Comparison of ENCODE assay signal across 8 cellular contexts in genomic region chr1:173824315-173825081, GRCh38. TPM values are rescaled to one million over a fixed set of nuclear protein-coding genes. Genes with fewer than 3 reads are reported as not detected.
DNase-seq lines count a peak whose midpoint lies in the region; ATAC-seq and TF ChIP-seq lines count a peak whose summit lies in the region.

Gene CENPL (minus strand): TSS chr1:173824883. CDS start chr1:173811299, 13,584 bp downstream.
Gene DARS2 (plus strand): TSS chr1:173824673. CDS start chr1:173825230, 557 bp downstream.

- DNase-seq in GM06990 (ENCODE audit: extremely low read depth, insufficient read length) (peak; percentile 90), NCI-H1092 (lab: John Stamatoyannopoulos, UW) (peak; percentile 99), germinal center (ENCODE audit: low spot score) (peak; percentile 93), nucleus accumbens (lab: John Stamatoyannopoulos, UW) (peak; percentile 78 to 100 (median 94))

- H3K27me3 Mint-ChIP-seq in activated naive CD4-positive, alpha-beta T cell treated with anti-CD3 and anti-CD28 coated beads, Interleukin-2, amount 50 U/mL, for 24 hours, result no peaks in the 10 kb centered on the region

- H3K27me3 ChIP-seq in GM06990 (replicated peaks; ENCODE audit: control insufficient read depth, insufficient read depth, low read length), result no peaks in the 10 kb centered on the region

- H3K4me1 Mint-ChIP-seq in activated naive CD4-positive, alpha-beta T cell treated with anti-CD3 and anti-CD28 coated beads, Interleukin-2, amount 50 U/mL, for 24 hours, result peaks cover 60% of the 10 kb centered on the region

- peak; percentile 85 for ATAC-seq in HG02588 (IDR thresholded peaks at IDR 0.05; ENCODE audit: unreplicated experiment)
- peak; percentile 95 for ATAC-seq in SK-N-SH treated with all-trans-retinoic acid at 6 μM for 48 hours

- peak within 1 kb of the TSS; percentile 80 for H3K27ac ChIP-seq in temporal lobe (ENCODE audit: low read depth, low read length)

- H3K4me3 ChIP-seq in GM06990 (replicated peaks; ENCODE audit: low read depth, low read length), result peak within 1 kb of the TSS; percentile 91

- peaks cover 6% of the 10 kb centered on the region for H3K36me3 Mint-ChIP-seq in activated naive CD4-positive, alpha-beta T cell treated with anti-CD3 and anti-CD28 coated beads, Interleukin-2, amount 50 U/mL, for 24 hours

- peak within 1 kb of the TSS; percentile 98 for H3K27ac Mint-ChIP-seq in activated naive CD4-positive, alpha-beta T cell treated with anti-CD3 and anti-CD28 coated beads, Interleukin-2, amount 50 U/mL, for 24 hours

- H3K9me3 Mint-ChIP-seq in activated naive CD4-positive, alpha-beta T cell treated with anti-CD3 and anti-CD28 coated beads, Interleukin-2, amount 50 U/mL, for 24 hours, result no peaks in the 10 kb centered on the region

- H3K4me3 Mint-ChIP-seq in activated naive CD4-positive, alpha-beta T cell treated with anti-CD3 and anti-CD28 coated beads, Interleukin-2, amount 50 U/mL, for 24 hours, result peak within 1 kb of the TSS; percentile 91

- TF ChIP-seq CTCF in GM06990 (IDR thresholded peaks at IDR 0.05; ENCODE audit: insufficient read depth, low read length, poor library complexity, severe bottlenecking), result no peak

- H3K36me3 ChIP-seq in GM06990 (ENCODE audit: control insufficient read depth, insufficient read depth, low read length), result no peaks in the 10 kb centered on the region

TF ChIP-seq in SK-N-SH treated with all-trans-retinoic acid at 6 μM for 48 hours, 23 proteins besides CTCF, POLR2A, EP300 and RAD21:
- TF ChIP-seq ZNF70 (CRISPR knock-in tag; IDR thresholded peaks at IDR 0.05) (no peak), ARNTL (CRISPR knock-in tag; IDR thresholded peaks at IDR 0.05; ENCODE audit: borderline replicate concordance, low read depth) (no peak), PATZ1 (CRISPR knock-in tag; IDR thresholded peaks at IDR 0.05; ENCODE audit: borderline replicate concordance) (no peak), CREB5 (CRISPR knock-in tag; IDR thresholded peaks at IDR 0.05; ENCODE audit: low read depth) (no peak), ISL1 (CRISPR knock-in tag; IDR thresholded peaks at IDR 0.05) (no peak), ZFP30 (CRISPR knock-in tag; IDR thresholded peaks at IDR 0.05) (no peak), PPARA (CRISPR knock-in tag; IDR thresholded peaks at IDR 0.05; ENCODE audit: borderline replicate concordance) (no peak), RARB (CRISPR knock-in tag; IDR thresholded peaks at IDR 0.05) (no peak), ZFP3 (CRISPR knock-in tag; IDR thresholded peaks at IDR 0.05) (no peak), ESRRG (CRISPR knock-in tag; IDR thresholded peaks at IDR 0.05) (no peak), ZC3H10 (CRISPR knock-in tag; IDR thresholded peaks at IDR 0.05) (no peak), TSHZ2 (CRISPR knock-in tag; IDR thresholded peaks at IDR 0.05) (no peak)

RNA-seq across cellular contexts. Expression of gene CENPL, which starts in this region (rescaled TPM):
- 12.8 TPM for total RNA-seq in temporal lobe

RNA-seq across cellular contexts. Expression of gene DARS2, which starts in this region (rescaled TPM):
- 11.8 TPM for total RNA-seq in temporal lobe

Comparison
In these comparisons a context has a peak if more than half of its experiments do, and no peak if none do; other contexts are left out.
1. Peak in every context shown above with its lines: DNase-seq, ATAC-seq, H3K4me3 ChIP-seq and H3K27ac ChIP-seq.